2 cellular contexts compared by ENCODE assay signal in the genomic region with DNA sequence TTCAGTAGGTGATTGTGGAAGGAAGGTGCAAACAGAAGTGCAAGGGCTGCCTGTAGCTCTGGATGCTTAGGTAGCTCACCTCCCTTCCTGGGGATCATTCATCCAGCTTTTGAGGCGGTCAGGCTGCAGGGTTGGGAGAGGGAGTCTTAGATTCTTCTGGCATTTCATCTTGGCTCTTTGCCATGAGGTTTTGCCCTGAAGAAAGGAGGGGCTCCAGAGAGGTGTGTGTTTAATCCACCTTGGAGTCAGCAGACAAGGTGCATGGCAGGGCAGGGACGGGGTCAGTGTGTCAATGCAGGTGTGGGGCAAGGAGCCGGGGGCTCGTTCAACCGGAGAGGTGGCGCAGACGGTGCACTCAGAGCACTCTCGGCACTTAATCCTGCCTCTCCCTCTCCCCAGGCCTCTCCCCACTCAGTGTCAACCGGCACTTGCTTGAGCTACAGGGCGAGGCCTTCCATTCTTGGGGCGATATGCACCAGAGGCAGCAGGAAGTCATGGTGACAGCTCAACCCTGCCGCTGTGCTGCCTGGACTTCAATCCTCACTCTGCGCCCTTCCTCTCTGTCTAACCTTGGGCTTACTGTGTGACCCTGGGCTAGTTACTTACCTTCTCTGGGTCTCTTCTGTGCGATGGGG.
TF ChIP-seq lines count a peak whose summit lies in the region.

No MANE protein-coding gene starts in this region.

TF ChIP-seq in Ishikawa, 13 proteins besides CTCF, POLR2A, EP300 and RAD21:
- peak; percentile 76 for TF ChIP-seq NFIC (IDR thresholded peaks at IDR 0.05)
- no peak for TF ChIP-seq EGR1 (IDR thresholded peaks at IDR 0.05)
- TF ChIP-seq CEBPB (IDR thresholded peaks at IDR 0.05): no peak
- TF ChIP-seq ZBTB7A (IDR thresholded peaks at IDR 0.05; ENCODE audit: low read depth): no peak
- TF ChIP-seq, protein P1, sequence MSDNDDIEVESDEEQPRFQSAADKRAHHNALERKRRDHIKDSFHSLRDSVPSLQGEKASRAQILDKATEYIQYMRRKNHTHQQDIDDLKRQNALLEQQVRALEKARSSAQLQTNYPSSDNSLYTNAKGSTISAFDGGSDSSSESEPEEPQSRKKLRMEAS (IDR thresholded peaks at IDR 0.05): no peak
- TF ChIP-seq TCF12 (IDR thresholded peaks at IDR 0.05; ENCODE audit: low read depth): no peak

TF ChIP-seq in H1, 55 proteins besides CTCF, POLR2A, EP300 and RAD21:
- TF ChIP-seq JUN (IDR thresholded peaks at IDR 0.05; ENCODE audit: low read depth, low read length): no peak
- no peak for TF ChIP-seq KDM4A (IDR thresholded peaks at IDR 0.05; ENCODE audit: low read depth, low read length, severe bottlenecking)
- no peak for TF ChIP-seq PHF8 (conservative IDR thresholded peaks at IDR 0.05; ENCODE audit: low read depth, low read length)
- TF ChIP-seq CTBP2 (IDR thresholded peaks at IDR 0.05; ENCODE audit: borderline replicate concordance, insufficient read depth, insufficient read length, low read length): no peak
- TF ChIP-seq ZNF274 (IDR thresholded peaks at IDR 0.05; ENCODE audit: borderline replicate concordance, extremely low read depth, low read length): no peak
- TF ChIP-seq KDM5A (IDR thresholded peaks at IDR 0.05; ENCODE audit: low read length): no peak
- TF ChIP-seq, protein P2, sequence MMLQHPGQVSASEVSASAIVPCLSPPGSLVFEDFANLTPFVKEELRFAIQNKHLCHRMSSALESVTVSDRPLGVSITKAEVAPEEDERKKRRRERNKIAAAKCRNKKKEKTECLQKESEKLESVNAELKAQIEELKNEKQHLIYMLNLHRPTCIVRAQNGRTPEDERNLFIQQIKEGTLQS (IDR thresholded peaks at IDR 0.05; ENCODE audit: insufficient read depth, low read depth, low read length): no peak
- no peak for TF ChIP-seq SIN3A (conservative IDR thresholded peaks at IDR 0.05 in 1 of 2, IDR thresholded peaks at IDR 0.05 in 1 of 2; ENCODE audit: low read depth in 1 of 2, low read length in 2 of 2)
- no peak for TF ChIP-seq TAF7 (optimal IDR thresholded peaks at IDR 0.05; ENCODE audit: borderline replicate concordance, low read depth, low read length)
- no peak for TF ChIP-seq POLR2AphosphoS5 (IDR thresholded peaks at IDR 0.05; ENCODE audit: low read depth, low read length)
- no peak for TF ChIP-seq SIX5 (IDR thresholded peaks at IDR 0.05; ENCODE audit: low read depth, low read length)
- no peak for TF ChIP-seq GTF2F1 (IDR thresholded peaks at IDR 0.05; ENCODE audit: borderline replicate concordance, low read depth, low read length)
- TF ChIP-seq SAP30 (IDR thresholded peaks at IDR 0.05; ENCODE audit: insufficient read depth, insufficient replicate concordance, low read length): no peak
- no peak for TF ChIP-seq RBBP5 (IDR thresholded peaks at IDR 0.05; ENCODE audit: borderline replicate concordance, low read depth, low read length)
- no peak for TF ChIP-seq CBX5 (IDR thresholded peaks at IDR 0.05; ENCODE audit: low read depth, low read length)
- TF ChIP-seq POU5F1 (IDR thresholded peaks at IDR 0.05; ENCODE audit: low read depth, low read length): no peak
